Comparison of ENCODE assay signal across 24 cellular contexts in the genomic region with DNA sequence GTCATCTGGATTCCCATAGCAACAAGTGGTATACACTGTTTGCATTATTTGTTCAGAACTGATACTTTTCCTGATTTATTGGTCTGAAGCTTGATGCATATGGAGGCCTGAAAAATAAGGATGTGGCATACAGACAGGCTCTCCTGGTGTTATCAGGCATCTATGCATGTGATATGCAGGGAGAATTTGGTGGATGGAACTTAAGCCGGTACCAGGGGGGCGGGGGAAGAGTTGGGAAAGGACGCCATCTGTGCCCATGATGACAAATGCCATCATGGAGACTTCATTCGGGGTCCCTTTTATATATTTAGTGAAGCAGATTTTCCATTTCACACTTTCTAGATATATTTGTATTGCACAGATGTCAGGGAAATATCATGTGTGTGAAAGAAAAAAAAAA. TPM values are rescaled to one million over a fixed set of nuclear protein-coding genes. Genes with fewer than 3 reads are reported as not detected.
"Had no signal": no experiment of that assay in that cellular context is flagged by ENCODE, and none has a peak within 500 bp of the region (broad histone marks: within the 10 kb centered on the region; RNA-seq: fewer than 3 reads in every experiment).

No MANE protein-coding gene starts in this region.

- H3K9me3 ChIP-seq: Peyer's patch had no signal

- H3K27ac ChIP-seq: Peyer's patch, RWPE1 had no signal

- H3K4me3 ChIP-seq: Peyer's patch had no signal

- H3K36me3 ChIP-seq: Peyer's patch had no signal

- ATAC-seq: activated CD8-positive, alpha-beta memory T cell treated with anti-CD3 and anti-CD28 coated beads, Interleukin-2, amount 10 ng/mL, durations not matched to agents 7 days and 5 days; activated naive CD4-positive, alpha-beta T cell treated with anti-CD3 and anti-CD28 coated beads, Interleukin-2, amount 50 U/mL, for 72 hours; activated naive CD8-positive, alpha-beta T cell treated with anti-CD3 and anti-CD28 coated beads, Interleukin-2, amount 50 U/mL, for 24 hours; T-helper 17 cell had no signal

- DNase-seq: activated CD4-positive, CD25-positive, alpha-beta regulatory T cell; activated CD8-positive, alpha-beta memory T cell treated with anti-CD3 and anti-CD28 coated beads, Interleukin-2, amount 10 ng/mL, durations not matched to agents 7 days and 5 days; activated effector memory CD4-positive, alpha-beta T cell treated with anti-CD3 and anti-CD28 coated beads, Interleukin-2, amount 50 U/mL, for 16 hours; activated naive CD4-positive, alpha-beta T cell treated with Interleukin-2 at 50 U/mL for 16 hours; activated naive CD8-positive, alpha-beta T cell treated with anti-CD3 and anti-CD28 coated beads, Interleukin-2, amount 50 U/mL, for 24 hours; activated T-cell treated with anti-CD3 and anti-CD28 coated beads, Interleukin-2, amount 50 U/mL, for 24 hours; cortex of kidney; NCI-H1048; NCI-H146; NCI-H1930; NCI-H2171; NCI-H2227 treated with DMSO at 0.1 percent for 48 hours; NCI-H446 treated with DMSO at 0.1 percent for 48 hours; NCI-H524 treated with DMSO at 0.1 percent for 48 hours; NCI-H774; NK-92 treated with Interleukin-12 subunit alpha and Interleukin-12 subunit beta, amount 100 ng/mL, for 24 hours; Peyer's patch; SHP77; T-helper 17 cell; T-helper 9 cell had no signal

RNA-seq across cellular contexts. Expression of a gene that starts 5.4 kb away (rescaled TPM):
- total RNA-seq: activated CD8-positive, alpha-beta memory T cell treated with anti-CD3 and anti-CD28 coated beads, Interleukin-2, amount 10 ng/mL, durations not matched to agents 7 days and 5 days; activated naive CD4-positive, alpha-beta T cell treated with anti-CD3 and anti-CD28 coated beads, Interleukin-2, amount 50 U/mL, for 72 hours; LHCN-M2; SK-MEL-5; T-helper 17 cell had no signal
